Comparison of ENCODE assay signal across 34 cellular contexts in the genomic region with DNA sequence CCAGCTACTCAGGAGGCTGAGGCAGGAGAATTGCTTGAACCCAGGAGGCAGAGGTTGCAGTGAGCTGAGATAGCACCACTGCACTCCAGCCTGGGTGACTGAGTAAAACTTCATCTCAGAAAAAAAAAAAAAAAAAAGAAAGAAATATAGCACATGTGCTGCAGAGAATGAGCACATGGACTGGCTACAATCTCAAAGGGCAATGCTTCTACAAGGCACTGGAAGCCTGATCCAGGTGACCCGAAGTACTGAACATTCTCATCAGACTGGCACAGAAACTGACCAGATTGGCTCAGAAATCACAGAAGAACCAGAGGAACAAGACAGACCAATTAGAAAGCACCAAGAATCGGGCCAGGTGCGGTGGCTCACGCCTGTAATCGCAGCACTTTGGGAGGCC.
"Had no signal": no experiment of that assay in that cellular context is flagged by ENCODE, and none has a peak within 500 bp of the region (broad histone marks: within the 10 kb centered on the region; RNA-seq: fewer than 3 reads in every experiment).

No MANE protein-coding gene starts in this region.

- H3K4me3 Mint-ChIP-seq: activated CD4-positive, alpha-beta T cell treated with anti-CD3 and anti-CD28 coated beads for 36 hours; activated CD4-positive, alpha-beta T cell treated with anti-CD3 and anti-CD28 coated beads, Interleukin-2, amount 10 ng/mL, durations not matched to agents 7 days and 5 days; activated CD8-positive, alpha-beta T cell treated with anti-CD3 and anti-CD28 coated beads, Interleukin-2, amount 10 ng/mL, durations not matched to agents 7 days and 5 days; activated naive CD4-positive, alpha-beta T cell treated with anti-CD3 and anti-CD28 coated beads, Interleukin-2, amount 10 ng/mL, durations not matched to agents 7 days and 5 days; activated naive CD8-positive, alpha-beta T cell; activated naive CD8-positive, alpha-beta T cell treated with anti-CD3 and anti-CD28 coated beads, Interleukin-2, amount 50 U/mL, for 24 hours; activated T-cell treated with anti-CD3 and anti-CD28 coated beads, Interleukin-2, amount 50 U/mL, for 4 hours; activated T-helper 1 cell treated with anti-CD3 and anti-CD28 coated beads, Interleukin-12 subunit alpha, Interleukin-12 subunit beta, Interleukin-2, Interleukin-4 antibody, amounts not matched to agents 30 ng/mL and 10 ng/mL and 1 ng/mL, durations not matched to agents 14 hours and 24 hours and 36 hours; central memory CD8-positive, alpha-beta T cell; T-cell had no signal

- H3K36me3 ChIP-seq: brain microvascular endothelial cell, Peyer's patch had no signal

- H3K9me3 Mint-ChIP-seq: activated CD4-positive, alpha-beta T cell treated with anti-CD3 and anti-CD28 coated beads, Interleukin-2, amount 10 ng/mL, durations not matched to agents 7 days and 5 days; activated naive CD4-positive, alpha-beta T cell treated with anti-CD3 and anti-CD28 coated beads, Interleukin-2, amount 10 ng/mL, durations not matched to agents 7 days and 5 days; activated naive CD8-positive, alpha-beta T cell treated with anti-CD3 and anti-CD28 coated beads, Interleukin-2, amount 50 U/mL, for 24 hours; activated T-cell treated with anti-CD3 and anti-CD28 coated beads, Interleukin-2, amount 50 U/mL, for 4 hours; activated T-helper 1 cell treated with anti-CD3 and anti-CD28 coated beads, Interleukin-12 subunit alpha, Interleukin-12 subunit beta, Interleukin-2, Interleukin-4 antibody, amounts not matched to agents 30 ng/mL and 10 ng/mL and 1 ng/mL, durations not matched to agents 14 hours and 24 hours and 36 hours; central memory CD8-positive, alpha-beta T cell; T-cell had no signal

- H3K27me3 ChIP-seq: brain microvascular endothelial cell, Peyer's patch had no signal

- ATAC-seq: activated CD4-positive, alpha-beta T cell treated with anti-CD3 and anti-CD28 coated beads for 36 hours; activated CD8-positive, alpha-beta T cell treated with anti-CD3 and anti-CD28 coated beads, Interleukin-2, amount 10 ng/mL, durations not matched to agents 7 days and 5 days; activated naive CD8-positive, alpha-beta T cell treated with anti-CD3 and anti-CD28 coated beads, Interleukin-2, amount 50 U/mL, for 24 hours; activated T-cell treated with anti-CD3 and anti-CD28 coated beads, Interleukin-2, amount 50 U/mL, for 4 hours; PC-3; Right ventricle myocardium inferior; SK-N-SH treated with all-trans-retinoic acid at 6 μM for 48 hours; T-cell had no signal

- H3K4me3 ChIP-seq: Peyer's patch had no signal

- H3K27ac ChIP-seq: brain microvascular endothelial cell, KMS-11, Peyer's patch, WERI-Rb-1 had no signal

- H3K27ac Mint-ChIP-seq: activated CD4-positive, alpha-beta T cell treated with anti-CD3 and anti-CD28 coated beads for 36 hours; activated CD4-positive, alpha-beta T cell treated with anti-CD3 and anti-CD28 coated beads, Interleukin-2, amount 10 ng/mL, durations not matched to agents 7 days and 5 days; activated CD8-positive, alpha-beta T cell treated with anti-CD3 and anti-CD28 coated beads, Interleukin-2, amount 10 ng/mL, durations not matched to agents 7 days and 5 days; activated naive CD4-positive, alpha-beta T cell treated with anti-CD3 and anti-CD28 coated beads, Interleukin-2, amount 10 ng/mL, durations not matched to agents 7 days and 5 days; activated naive CD8-positive, alpha-beta T cell; activated naive CD8-positive, alpha-beta T cell treated with anti-CD3 and anti-CD28 coated beads, Interleukin-2, amount 50 U/mL, for 24 hours; activated T-helper 1 cell treated with anti-CD3 and anti-CD28 coated beads, Interleukin-12 subunit alpha, Interleukin-12 subunit beta, Interleukin-2, Interleukin-4 antibody, amounts not matched to agents 30 ng/mL and 10 ng/mL and 1 ng/mL, durations not matched to agents 14 hours and 24 hours and 36 hours; T-cell had no signal

- H3K9me3 ChIP-seq: Peyer's patch had no signal

- DNase-seq: activated CD4-positive, alpha-beta T cell treated with anti-CD3 and anti-CD28 coated beads for 36 hours; activated CD4-positive, alpha-beta T cell treated with anti-CD3 and anti-CD28 coated beads, Interleukin-2, amount 10 ng/mL, durations not matched to agents 7 days and 5 days; activated CD4-positive, alpha-beta T cell treated with anti-CD3 and anti-CD28 coated beads, Interleukin-2, amount 50 U/mL, for 48 hours; activated CD8-positive, alpha-beta T cell treated with anti-CD3 and anti-CD28 coated beads, Interleukin-2, amount 10 ng/mL, durations not matched to agents 7 days and 5 days; activated effector memory CD4-positive, alpha-beta T cell treated with Interleukin-2 at 50 U/mL for 16 hours; activated naive CD4-positive, alpha-beta T cell treated with anti-CD3 and anti-CD28 coated beads, Interleukin-2, amount 10 ng/mL, durations not matched to agents 7 days and 5 days; activated naive CD8-positive, alpha-beta T cell treated with anti-CD3 and anti-CD28 coated beads, Interleukin-2, amount 50 U/mL, for 24 hours; activated T-cell treated with anti-CD3 and anti-CD28 coated beads, Interleukin-2, amount 50 U/mL, for 4 hours; anterior cingulate cortex; brain microvascular endothelial cell; NCI-H1092 treated with DMSO at 0.1 percent for 48 hours; NCI-H1417; NCI-H146; NCI-H187; NCI-H2029 treated with DMSO at 0.1 percent for 48 hours; NCI-H2107; NCI-H2171; NCI-H510A; NCI-H526; NCI-H748 treated with DMSO at 0.1 percent for 48 hours; NK-92 treated with Interleukin-12 subunit alpha and Interleukin-12 subunit beta, amount 100 ng/mL, for 24 hours; PC-3; Peyer's patch; RPMI8226; SIG-M5; T-cell; T1000; WERI-Rb-1 had no signal

- H3K4me2 ChIP-seq: KMS-11 had no signal

- H3K4me1 ChIP-seq: Peyer's patch had no signal

- H3K36me3 Mint-ChIP-seq: activated naive CD8-positive, alpha-beta T cell; T-cell had no signal

- H3K9ac ChIP-seq: KMS-11 had no signal

- H3K27me3 Mint-ChIP-seq: activated CD4-positive, alpha-beta T cell treated with anti-CD3 and anti-CD28 coated beads for 36 hours; activated CD4-positive, alpha-beta T cell treated with anti-CD3 and anti-CD28 coated beads, Interleukin-2, amount 10 ng/mL, durations not matched to agents 7 days and 5 days; activated naive CD4-positive, alpha-beta T cell treated with anti-CD3 and anti-CD28 coated beads, Interleukin-2, amount 10 ng/mL, durations not matched to agents 7 days and 5 days; activated naive CD8-positive, alpha-beta T cell; activated naive CD8-positive, alpha-beta T cell treated with anti-CD3 and anti-CD28 coated beads, Interleukin-2, amount 50 U/mL, for 24 hours; central memory CD8-positive, alpha-beta T cell; T-cell had no signal

- H3K4me1 Mint-ChIP-seq: central memory CD8-positive, alpha-beta T cell had no signal
